Comparison of ENCODE assay signal across 7 cellular contexts in genomic region chr22:46265627-46266026, GRCh38. TPM values are rescaled to one million over a fixed set of nuclear protein-coding genes. Genes with fewer than 3 reads are reported as not detected.
"Had no signal": no experiment of that assay in that cellular context is flagged by ENCODE, and none has a peak within 500 bp of the region (broad histone marks: within the 10 kb centered on the region; RNA-seq: fewer than 3 reads in every experiment).

No MANE protein-coding gene starts in this region.

RNA-seq across cellular contexts. Expression of gene PKDREJ, which starts 2.5 kb away (rescaled TPM):
- total RNA-seq: LHCN-M2, MCF 10A, NCI-H460, OCI-LY7, PC-9, RPMI7951, SK-MEL-5 had no signal
